Comparison of ENCODE assay signal across 32 cellular contexts in genomic region chr7:154345093-154345492, GRCh38.
"Had no signal": no experiment of that assay in that cellular context is flagged by ENCODE, and none has a peak within 500 bp of the region (broad histone marks: within the 10 kb centered on the region; RNA-seq: fewer than 3 reads in every experiment).

No MANE protein-coding gene starts in this region.

- DNase-seq: Karpas-422, Kasumi-1, KG1, MG63, MM.1S, MV-4-11, NCI-H1048, NCI-H1092, NCI-H1092 treated with DMSO at 0.1 percent for 48 hours, NCI-H1105 treated with DMSO at 0.1 percent for 48 hours, NCI-H1417, NCI-H1417 treated with DMSO at 0.1 percent for 48 hours, NCI-H1436, NCI-H1436 treated with DMSO at 0.1 percent for 48 hours, NCI-H146, NCI-H1694, NCI-H1694 treated with DMSO at 0.1 percent for 48 hours, NCI-H187, NCI-H187 treated with DMSO at 0.1 percent for 48 hours, NCI-H1930, NCI-H2029, NCI-H2029 treated with DMSO at 0.1 percent for 48 hours, NCI-H2081, NCI-H2081 treated with DMSO at 0.1 percent for 48 hours, NCI-H2107, NCI-H2171, NCI-H2171 treated with DMSO at 0.1 percent for 48 hours, NCI-H2227 treated with DMSO at 0.1 percent for 48 hours, NCI-H226, NCI-H345, NCI-H446, NCI-H446 treated with DMSO at 0.1 percent for 48 hours had no signal
